8 cellular contexts compared by ENCODE assay signal in the genomic region with DNA sequence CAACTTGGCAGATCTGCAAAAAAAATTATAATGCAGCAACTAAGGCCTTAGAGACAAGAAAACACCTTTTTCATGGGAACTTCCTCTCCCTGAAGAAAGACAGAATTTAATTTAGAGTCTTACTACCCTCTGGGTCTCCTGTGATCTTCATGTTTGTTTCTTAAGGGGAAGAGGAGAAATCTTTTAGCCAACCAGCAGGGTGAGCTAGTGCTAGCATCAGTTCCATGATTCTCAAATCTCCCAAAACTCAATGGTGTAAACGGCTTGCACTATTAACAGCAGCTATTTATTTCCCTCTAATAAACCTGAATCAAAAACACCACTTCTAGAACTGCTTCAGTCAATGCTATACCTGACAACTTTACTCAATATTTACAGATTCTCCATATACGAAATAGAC. TPM values are rescaled to one million over a fixed set of nuclear protein-coding genes. Genes with fewer than 3 reads are reported as not detected.
DNase-seq lines count a peak whose midpoint lies in the region; ATAC-seq and TF ChIP-seq lines count a peak whose summit lies in the region.

No MANE protein-coding gene starts in this region.

- peaks cover 42% of the 10 kb centered on the region for H3K36me3 Mint-ChIP-seq in activated CD4-positive, alpha-beta memory T cell treated with anti-CD3 and anti-CD28 coated beads, Interleukin-2, amount 10 ng/mL, durations not matched to agents 7 days and 5 days (ENCODE audit: low read depth)

- no peak for DNase-seq in BJ (ENCODE audit: low read depth)
- peak; percentile 8 for DNase-seq in H4 (ENCODE audit: low spot score)
- no peak for DNase-seq in activated CD4-positive, alpha-beta memory T cell treated with anti-CD3 and anti-CD28 coated beads, Interleukin-2, amount 10 ng/mL, durations not matched to agents 7 days and 5 days
- DNase-seq in T1000 (lab: John Stamatoyannopoulos, UW) = no peak
- DNase-seq in NCI-H1417 (lab: John Stamatoyannopoulos, UW) = no peak

- H3K9me3 Mint-ChIP-seq in activated CD4-positive, alpha-beta memory T cell treated with anti-CD3 and anti-CD28 coated beads, Interleukin-2, amount 10 ng/mL, durations not matched to agents 7 days and 5 days = no peaks in the 10 kb centered on the region

- H3K27ac ChIP-seq in iPS-20b (ENCODE audit: low read length) = no peak overlapping the region

- no peak overlapping the region for H3K4me3 Mint-ChIP-seq in activated CD4-positive, alpha-beta memory T cell treated with anti-CD3 and anti-CD28 coated beads, Interleukin-2, amount 10 ng/mL, durations not matched to agents 7 days and 5 days

- H3K36me3 ChIP-seq in BJ (ENCODE audit: control insufficient read depth, insufficient read depth, low read length) (no peaks in the 10 kb centered on the region), iPS-20b (ENCODE audit: insufficient read depth, low read depth, low read length) (peaks cover 44% of the 10 kb centered on the region)

- peak overlapping the region; percentile 48 for H3K27ac Mint-ChIP-seq in activated CD4-positive, alpha-beta memory T cell treated with anti-CD3 and anti-CD28 coated beads, Interleukin-2, amount 10 ng/mL, durations not matched to agents 7 days and 5 days

- TF ChIP-seq CTCF in BJ (IDR thresholded peaks at IDR 0.05; ENCODE audit: insufficient read depth, low read depth, low read length) = peak; percentile 31

- POLR2A ChIA-PET in BJ (lab: Charles Lee) = no interaction called here
- POLR2A ChIA-PET in activated CD4-positive, alpha-beta memory T cell treated with anti-CD3 and anti-CD28 coated beads, Interleukin-2, amount 10 ng/mL, durations not matched to agents 7 days and 5 days (lab: Charles Lee) = interaction anchor here (1.0 to 1.4 kb wide), 3 partner anchors 9 to 60 kb away, joined by 3 to 4 read pairs (median 3); no protein-coding TSS in a partner anchor

- H3K27me3 Mint-ChIP-seq in activated CD4-positive, alpha-beta memory T cell treated with anti-CD3 and anti-CD28 coated beads, Interleukin-2, amount 10 ng/mL, durations not matched to agents 7 days and 5 days = no peaks in the 10 kb centered on the region

- H3K4me1 ChIP-seq in iPS-20b (ENCODE audit: insufficient read depth, low read length) = peaks cover 37% of the 10 kb centered on the region; the same call in 1 of the 2 replicates

- H3K9ac ChIP-seq in iPS-20b (ENCODE audit: low read depth, low read length) = no peak overlapping the region; the same call in 1 of the 2 replicates

- peaks cover 60% of the 10 kb centered on the region for H3K4me1 Mint-ChIP-seq in activated CD4-positive, alpha-beta memory T cell treated with anti-CD3 and anti-CD28 coated beads, Interleukin-2, amount 10 ng/mL, durations not matched to agents 7 days and 5 days

- CTCF ChIA-PET in BJ (lab: Yijun Ruan, JAX) = no interaction called here
- CTCF ChIA-PET in activated CD4-positive, alpha-beta memory T cell treated with anti-CD3 and anti-CD28 coated beads, Interleukin-2, amount 10 ng/mL, durations not matched to agents 7 days and 5 days (lab: Charles Lee) = interaction anchor here (1.2 kb wide), 1 partner anchor 148 kb away, joined by 8 read pairs; no protein-coding TSS in a partner anchor

- no peak for ATAC-seq in HG03280 (IDR thresholded peaks at IDR 0.05; ENCODE audit: unreplicated experiment)
- no peak for ATAC-seq in HG03139 (IDR thresholded peaks at IDR 0.05; ENCODE audit: unreplicated experiment)

- no peaks in the 10 kb centered on the region for H3K9me3 ChIP-seq in iPS-20b (ENCODE audit: insufficient read depth, low read depth, low read length)

- H3K4me3 ChIP-seq in BJ (ENCODE audit: low read depth, low read length) (no peak overlapping the region), iPS-20b (ENCODE audit: low read length) (peak overlapping the region; percentile 85; the same call in 1 of the 2 replicates)

- H3K27me3 ChIP-seq in BJ (ENCODE audit: control insufficient read depth, insufficient read depth, low read length) (no peaks in the 10 kb centered on the region), iPS-20b (ENCODE audit: insufficient read depth, low read length) (no peaks in the 10 kb centered on the region)

RNA-seq across cellular contexts. Expression of a gene that starts 3.8 kb away (rescaled TPM):
- polyA plus RNA-seq in BJ (2011; rRNA removed) = 7.3 and 15.5 TPM in 2 replicates
- 21.7 and 27.1 TPM in 2 replicates for polyA minus RNA-seq in BJ (2011; rRNA and poly(A)+ RNA removed)
- 18.6 and 23.4 TPM in 2 replicates for total RNA-seq in H4 (2014; rRNA removed; shearing (Covaris generic))
- 10 to 100 TPM; 50.9 to 56.1 TPM for total RNA-seq in activated CD4-positive, alpha-beta memory T cell treated with anti-CD3 and anti-CD28 coated beads, Interleukin-2, amount 10 ng/mL, durations not matched to agents 7 days and 5 days
